Comparison of ENCODE assay signal across 18 cellular contexts in genomic region chr1:167456926-167457325, GRCh38.
DNase-seq lines count a peak whose midpoint lies in the region; ATAC-seq and TF ChIP-seq lines count a peak whose summit lies in the region.
"Had no signal": no experiment of that assay in that cellular context is flagged by ENCODE, and none has a peak within 500 bp of the region (broad histone marks: within the 10 kb centered on the region; RNA-seq: fewer than 3 reads in every experiment).

No MANE protein-coding gene starts in this region.

- CTCF ChIA-PET in GM10248 (lab: Yijun Ruan, JAX) = interaction anchor here (0.9 to 2.5 kb wide), 11 partner anchors 12 to 399 kb away, joined by 3 to 8 read pairs (median 4); no protein-coding TSS in a partner anchor

- DNase-seq in T-helper 1 cell = no peak
- peak; percentile 23 for DNase-seq in ELF-1 (ENCODE audit: low read depth, low spot score)
- no peak for DNase-seq in naive thymus-derived CD8-positive, alpha-beta T cell
- no peak for DNase-seq in progenitor cell of endocrine pancreas (ENCODE audit: low spot score, unreplicated experiment)
- DNase-seq in A172 (ENCODE audit: low spot score) = no peak
- DNase-seq in GM10248 (ENCODE audit: extremely low spot score) = no peak
- DNase-seq: amniotic stem cell; foreskin fibroblast; IMR-90; NCI-H1048; NCI-H2081 treated with DMSO at 0.1 percent for 48 hours; NCI-H774; PC-9; SK-N-SH; stimulated activated naive B cell treated with anti-CD40 and anti-IgM and Interleukin-4, amounts not matched to agents 10 μg/mL and 1 μg/mL and 100 μg/mL, for 72 hours; upper lobe of left lung had no signal

- H3K4me3 Mint-ChIP-seq in T-helper 1 cell treated with Interleukin-12 subunit alpha and Interleukin-12 subunit beta and Interleukin-4 antibody, amounts not matched to agents 30 μg/mL and 1 μg/mL, for 36 hours = peak overlapping the region; percentile 78
- H3K4me3 Mint-ChIP-seq in activated T-helper 17 cell treated with anti-CD3 and anti-CD28 coated beads, Interleukin-2, amount 50 U/mL, for 72 hours = peak overlapping the region; percentile 86
- peak overlapping the region; percentile 80 to 91 (median 87) for H3K4me3 Mint-ChIP-seq in naive thymus-derived CD8-positive, alpha-beta T cell
- no peak overlapping the region for H3K4me3 Mint-ChIP-seq in progenitor cell of endocrine pancreas (ENCODE audit: low read depth)

- peak overlapping the region; percentile 82 for H3K27ac Mint-ChIP-seq in T-helper 1 cell treated with Interleukin-12 subunit alpha and Interleukin-12 subunit beta and Interleukin-4 antibody, amounts not matched to agents 30 μg/mL and 1 μg/mL, for 36 hours
- H3K27ac Mint-ChIP-seq in activated T-helper 17 cell treated with anti-CD3 and anti-CD28 coated beads, Interleukin-2, amount 50 U/mL, for 72 hours = no peak overlapping the region
- H3K27ac Mint-ChIP-seq in naive thymus-derived CD8-positive, alpha-beta T cell = peak overlapping the region; percentile 89 to 99 (median 96)
- no peak overlapping the region for H3K27ac Mint-ChIP-seq in progenitor cell of endocrine pancreas

- no peaks in the 10 kb centered on the region for H3K9me3 Mint-ChIP-seq in T-helper 1 cell treated with Interleukin-12 subunit alpha and Interleukin-12 subunit beta and Interleukin-4 antibody, amounts not matched to agents 30 μg/mL and 1 μg/mL, for 36 hours
- H3K9me3 Mint-ChIP-seq in activated T-helper 17 cell treated with anti-CD3 and anti-CD28 coated beads, Interleukin-2, amount 50 U/mL, for 72 hours = no peaks in the 10 kb centered on the region
- no peaks in the 10 kb centered on the region for H3K9me3 Mint-ChIP-seq in naive thymus-derived CD8-positive, alpha-beta T cell
- no peaks in the 10 kb centered on the region for H3K9me3 Mint-ChIP-seq in progenitor cell of endocrine pancreas (ENCODE audit: low read depth)
- H3K9me3 Mint-ChIP-seq: stimulated activated naive B cell treated with anti-CD40 and anti-IgM and Interleukin-4, amounts not matched to agents 10 μg/mL and 1 μg/mL and 100 μg/mL, for 72 hours had no signal

- no peak for ATAC-seq in activated T-helper 17 cell treated with anti-CD3 and anti-CD28 coated beads, Interleukin-2, amount 50 U/mL, for 72 hours (replicated peaks)
- no peak for ATAC-seq in naive thymus-derived CD8-positive, alpha-beta T cell
- ATAC-seq: stimulated activated naive B cell treated with anti-CD40 and anti-IgM and Interleukin-4, amounts not matched to agents 10 μg/mL and 1 μg/mL and 100 μg/mL, for 72 hours had no signal

- H3K4me1 Mint-ChIP-seq in T-helper 1 cell treated with Interleukin-12 subunit alpha and Interleukin-12 subunit beta and Interleukin-4 antibody, amounts not matched to agents 30 μg/mL and 1 μg/mL, for 36 hours (ENCODE audit: low read depth) = peaks cover 43% of the 10 kb centered on the region
- H3K4me1 Mint-ChIP-seq in activated T-helper 17 cell treated with anti-CD3 and anti-CD28 coated beads, Interleukin-2, amount 50 U/mL, for 72 hours = peaks cover 28% of the 10 kb centered on the region
- peaks cover 34 to 73% (median 70%) of the 10 kb centered on the region in 4 donors for H3K4me1 Mint-ChIP-seq in naive thymus-derived CD8-positive, alpha-beta T cell
- peaks cover 6% of the 10 kb centered on the region for H3K4me1 Mint-ChIP-seq in progenitor cell of endocrine pancreas (ENCODE audit: low read depth)

- peaks cover 24% of the 10 kb centered on the region for H3K36me3 Mint-ChIP-seq in T-helper 1 cell treated with Interleukin-12 subunit alpha and Interleukin-12 subunit beta and Interleukin-4 antibody, amounts not matched to agents 30 μg/mL and 1 μg/mL, for 36 hours (ENCODE audit: low read depth)
- peaks cover 74% of the 10 kb centered on the region for H3K36me3 Mint-ChIP-seq in activated T-helper 17 cell treated with anti-CD3 and anti-CD28 coated beads, Interleukin-2, amount 50 U/mL, for 72 hours (ENCODE audit: low read depth)
- peaks cover 0 to 27% (median 5%) of the 10 kb centered on the region in 3 donors for H3K36me3 Mint-ChIP-seq in naive thymus-derived CD8-positive, alpha-beta T cell
- no peaks in the 10 kb centered on the region for H3K36me3 Mint-ChIP-seq in progenitor cell of endocrine pancreas (ENCODE audit: insufficient read depth)
- H3K36me3 Mint-ChIP-seq: stimulated activated naive B cell treated with anti-CD40 and anti-IgM and Interleukin-4, amounts not matched to agents 10 μg/mL and 1 μg/mL and 100 μg/mL, for 72 hours had no signal

- TF ChIP-seq CTCF in progenitor cell of endocrine pancreas (IDR thresholded peaks at IDR 0.05; ENCODE audit: unreplicated experiment) = no peak
- TF ChIP-seq CTCF in GM10248 (IDR thresholded peaks at IDR 0.05; ENCODE audit: control extremely low read depth, extremely low read depth, low read depth, missing control alignments) = no peak

- POLR2A ChIA-PET in naive thymus-derived CD8-positive, alpha-beta T cell (lab: Charles Lee) = interaction anchor here (0.9 to 6.9 kb wide), 8 partner anchors 8 to 60 kb away, joined by 3 to 124 read pairs (median 24); partner anchors contain the start of gene CD247
- POLR2A ChIA-PET in GM10248 (lab: Yijun Ruan, JAX) = no interaction called here

- H3K27me3 Mint-ChIP-seq in T-helper 1 cell treated with Interleukin-12 subunit alpha and Interleukin-12 subunit beta and Interleukin-4 antibody, amounts not matched to agents 30 μg/mL and 1 μg/mL, for 36 hours (ENCODE audit: low read depth) = no peaks in the 10 kb centered on the region
- H3K27me3 Mint-ChIP-seq in activated T-helper 17 cell treated with anti-CD3 and anti-CD28 coated beads, Interleukin-2, amount 50 U/mL, for 72 hours = no peaks in the 10 kb centered on the region
- no peaks in the 10 kb centered on the region for H3K27me3 Mint-ChIP-seq in naive thymus-derived CD8-positive, alpha-beta T cell
- peaks cover 35% of the 10 kb centered on the region for H3K27me3 Mint-ChIP-seq in progenitor cell of endocrine pancreas
- H3K27me3 Mint-ChIP-seq: stimulated activated naive B cell treated with anti-CD40 and anti-IgM and Interleukin-4, amounts not matched to agents 10 μg/mL and 1 μg/mL and 100 μg/mL, for 72 hours had no signal

Comparison
In these comparisons a context has a peak if more than half of its experiments do, and no peak if none do; other contexts are left out.
1. H3K27ac Mint-ChIP-seq: peak in T-helper 1 cell treated with Interleukin-12 subunit alpha and Interleukin-12 subunit beta and Interleukin-4 antibody, amounts not matched to agents 30 μg/mL and 1 μg/mL, for 36 hours (single experiment) and naive thymus-derived CD8-positive, alpha-beta T cell (10 of 10); none in activated T-helper 17 cell treated with anti-CD3 and anti-CD28 coated beads, Interleukin-2, amount 50 U/mL, for 72 hours (single experiment) and progenitor cell of endocrine pancreas (single experiment).